ENCODE assay signal across 11 cellular contexts in genomic region chr6:36350681-36351091, GRCh38. TPM values are rescaled to one million over a fixed set of nuclear protein-coding genes. Genes with fewer than 3 reads are reported as not detected.
A peak's percentile ranks its signal among the peaks of the same experiment; 100 is the strongest.
DNase-seq lines count a peak whose midpoint lies in the region; ATAC-seq lines count a peak whose summit lies in the region.
"Had no signal": no experiment of that assay in that cellular context is flagged by ENCODE, and none has a peak within 500 bp of the region (broad histone marks: within the 10 kb centered on the region; RNA-seq: fewer than 3 reads in every experiment).

No MANE protein-coding gene starts in this region.

- ATAC-seq in HG03457 (IDR thresholded peaks at IDR 0.05; ENCODE audit: unreplicated experiment) (no peak), GM19351 (IDR thresholded peaks at IDR 0.05; ENCODE audit: unreplicated experiment) (no peak), GM18520 (IDR thresholded peaks at IDR 0.05; ENCODE audit: unreplicated experiment) (no peak)

- no peak overlapping the region for H3K4me3 ChIP-seq in effector memory CD4-positive, alpha-beta T cell (ENCODE audit: insufficient read depth, low read depth, low read length, poor library complexity, severe bottlenecking)

- H3K9me3 ChIP-seq in effector memory CD4-positive, alpha-beta T cell (ENCODE audit: control insufficient read depth, low read length): no peaks in the 10 kb centered on the region

- H3K4me1 ChIP-seq in effector memory CD4-positive, alpha-beta T cell (ENCODE audit: control insufficient read depth, insufficient read depth, low read length, poor library complexity, severe bottlenecking): no peaks in the 10 kb centered on the region

- no peak overlapping the region for H3K27ac ChIP-seq in effector memory CD4-positive, alpha-beta T cell (ENCODE audit: insufficient read depth, low read length, poor library complexity, severe bottlenecking)

- no peaks in the 10 kb centered on the region for H3K36me3 ChIP-seq in effector memory CD4-positive, alpha-beta T cell (ENCODE audit: control insufficient read depth, insufficient read depth, low read length)

- peak; percentile 40 for DNase-seq in AG08396 (ENCODE audit: low spot score)
- peak; percentile 97 for DNase-seq in M059J (ENCODE audit: low read depth)
- peak; percentile 91 for DNase-seq in dermis blood vessel endothelial cell
- DNase-seq in myocyte (ENCODE audit: low read depth): peak; percentile 91
- DNase-seq in effector memory CD4-positive, alpha-beta T cell: no peak
- DNase-seq: NCI-H187 had no signal

- no peaks in the 10 kb centered on the region for H3K27me3 ChIP-seq in effector memory CD4-positive, alpha-beta T cell (replicated peaks; ENCODE audit: control insufficient read depth, insufficient read depth, low read length, poor library complexity, severe bottlenecking)

RNA-seq across cellular contexts. Expression of gene BNIP5, which starts 14.0 kb away (rescaled TPM):
- not detected in 2 replicates for total RNA-seq in M059J (2014; rRNA removed; shearing (Covaris generic))
- total RNA-seq in dermis blood vessel endothelial cell (not detected in 2 replicates), myocyte (not detected in 2 replicates)
- 0.03 TPM for polyA plus RNA-seq in myocyte (2012)
- total RNA-seq: activated T-helper 1 cell treated with anti-CD3 and anti-CD28 coated beads, Interleukin-12 subunit alpha, Interleukin-12 subunit beta, Interleukin-2, Interleukin-4 antibody, amounts not matched to agents 30 ng/mL and 10 ng/mL and 1 ng/mL, durations not matched to agents 14 hours and 24 hours and 36 hours; neural crest cell had no signal

RNA-seq across cellular contexts. Expression of gene ETV7, which starts 36.8 kb away (rescaled TPM):
- total RNA-seq in M059J (2014; rRNA removed; shearing (Covaris generic)): 14.4 and 19.0 TPM in 2 replicates
- total RNA-seq in dermis blood vessel endothelial cell (0.09 and 0.17 TPM in 2 replicates), myocyte (0.62 TPM in 1 of 2 replicates, not detected in the other)
- polyA plus RNA-seq in myocyte (2012): 0.45 TPM
- total RNA-seq: neural crest cell had no signal

Comparison
In these comparisons a context has a peak if more than half of its experiments do, and no peak if none do; other contexts are left out.
1. DNase-seq: peak in AG08396 (single experiment), M059J (single experiment), dermis blood vessel endothelial cell (single experiment) and myocyte (single experiment); none in effector memory CD4-positive, alpha-beta T cell (0 of 3).